In the genomic region with DNA sequence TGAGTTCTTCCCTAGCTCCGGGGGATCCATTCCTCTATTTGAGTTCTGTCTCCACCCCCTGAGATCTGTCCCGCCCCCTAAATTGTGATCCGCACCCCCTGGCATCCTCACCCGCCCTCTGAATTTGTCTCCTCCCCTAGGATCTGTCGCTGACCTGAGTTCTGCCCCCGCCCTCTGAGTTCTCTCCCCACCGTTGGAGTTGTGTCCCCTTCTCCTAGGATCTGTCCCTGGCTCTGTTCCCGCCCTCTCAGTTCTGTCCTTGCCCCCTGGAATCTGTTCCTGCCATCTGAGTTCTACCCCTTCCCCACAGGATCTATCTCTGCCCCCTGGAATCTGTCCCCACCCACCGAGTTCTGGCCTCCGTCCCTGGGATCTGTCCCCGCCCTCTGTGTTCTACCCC, we compare ENCODE assay signal across 9 cellular contexts. TPM values are rescaled to one million over a fixed set of nuclear protein-coding genes. Genes with fewer than 3 reads are reported as not detected.
A peak's percentile ranks its signal among the peaks of the same experiment; 100 is the strongest.
DNase-seq lines count a peak whose midpoint lies in the region; ATAC-seq, FAIRE-seq and TF ChIP-seq lines count a peak whose summit lies in the region.
"Had no signal": no experiment of that assay in that cellular context is flagged by ENCODE, and none has a peak within 500 bp of the region (broad histone marks: within the 10 kb centered on the region; RNA-seq: fewer than 3 reads in every experiment).

No MANE protein-coding gene starts in this region.

- no peak for DNase-seq in CD8-positive, alpha-beta T cell
- DNase-seq in M059J (ENCODE audit: low read depth), result peak; percentile 42
- no peak for DNase-seq in bronchial epithelial cell (ENCODE audit: low read depth)
- DNase-seq in neural crest cell (ENCODE audit: low read depth, low spot score), result no peak
- no peak for DNase-seq in NCI-H187 (lab: John Stamatoyannopoulos, UW)
- DNase-seq in NCI-H82 treated with DMSO at 0.1 percent for 48 hours (lab: John Stamatoyannopoulos, UW; ENCODE audit: unreplicated experiment), result no peak
- no peak for DNase-seq in globus pallidus (ENCODE audit: low spot score)

- ATAC-seq in CD8-positive, alpha-beta T cell, result no peak
- no peak for ATAC-seq in HG03521 (IDR thresholded peaks at IDR 0.05; ENCODE audit: unreplicated experiment)

- peaks cover 46% of the 10 kb centered on the region for H3K27me3 Mint-ChIP-seq in CD8-positive, alpha-beta T cell (ENCODE audit: low read depth)
- peaks cover 67% of the 10 kb centered on the region for H3K27me3 Mint-ChIP-seq in neural crest cell (ENCODE audit: low read depth)

- peaks cover 47% of the 10 kb centered on the region for H3K27me3 ChIP-seq in CD8-positive, alpha-beta T cell (ENCODE audit: insufficient read depth, low read length)
- H3K27me3 ChIP-seq in bronchial epithelial cell (ENCODE audit: control insufficient read depth, insufficient read depth, low read length), result peaks cover 36% of the 10 kb centered on the region

- no peak for FAIRE-seq in bronchial epithelial cell (lab: Jason Lieb, UNC)

- H3K9me3 Mint-ChIP-seq in CD8-positive, alpha-beta T cell, result no peaks in the 10 kb centered on the region
- no peaks in the 10 kb centered on the region for H3K9me3 Mint-ChIP-seq in neural crest cell

- no peak overlapping the region for H3K27ac Mint-ChIP-seq in CD8-positive, alpha-beta T cell
- H3K27ac Mint-ChIP-seq in neural crest cell (ENCODE audit: unreplicated experiment), result no peak overlapping the region

- CTCF ChIA-PET in CD8-positive, alpha-beta T cell (lab: Charles Lee), result interaction anchor here (0.8 to 5.0 kb wide), 13 partner anchors 8 to 174 kb away, joined by 3 to 32 read pairs (median 5); partner anchors contain the start of genes FLT3LG and GFY

- peaks cover 34% of the 10 kb centered on the region for H3K4me1 Mint-ChIP-seq in CD8-positive, alpha-beta T cell (ENCODE audit: low read depth)
- peaks cover 19% of the 10 kb centered on the region for H3K4me1 Mint-ChIP-seq in neural crest cell

- H3K9me3 ChIP-seq in CD8-positive, alpha-beta T cell (ENCODE audit: low read length), result no peaks in the 10 kb centered on the region

- TF ChIP-seq CTCF in CD8-positive, alpha-beta T cell (IDR thresholded peaks at IDR 0.05), result no peak
- TF ChIP-seq CTCF in bronchial epithelial cell (IDR thresholded peaks at IDR 0.05; ENCODE audit: insufficient read depth, low read length, severe bottlenecking) (no peak), neural crest cell (conservative IDR thresholded peaks at IDR 0.05) (no peak)

- no peak overlapping the region for H3K27ac ChIP-seq in CD8-positive, alpha-beta T cell (ENCODE audit: low read depth, low read length)

- peaks cover 25% of the 10 kb centered on the region for H3K4me1 ChIP-seq in CD8-positive, alpha-beta T cell (ENCODE audit: insufficient read depth, low read length)

- H3K36me3 ChIP-seq in CD8-positive, alpha-beta T cell (ENCODE audit: insufficient read depth, low read length), result peaks cover 6% of the 10 kb centered on the region
- H3K36me3 ChIP-seq in bronchial epithelial cell (ENCODE audit: control insufficient read depth, insufficient read depth, low read length), result peaks cover 9% of the 10 kb centered on the region

- POLR2A ChIA-PET in CD8-positive, alpha-beta T cell (lab: Charles Lee), result interaction anchor here (0.5 to 1.5 kb wide), 5 partner anchors 9 to 198 kb away, joined by 3 to 5 read pairs (median 4); partner anchors contain the start of genes PIH1D1 and RRAS

- H3K4me3 Mint-ChIP-seq in CD8-positive, alpha-beta T cell, result peak overlapping the region; percentile 79
- H3K4me3 Mint-ChIP-seq in neural crest cell, result peak overlapping the region; percentile 86

- peaks cover 11% of the 10 kb centered on the region for H3K36me3 Mint-ChIP-seq in CD8-positive, alpha-beta T cell
- H3K36me3 Mint-ChIP-seq in neural crest cell (ENCODE audit: low read depth), result no peaks in the 10 kb centered on the region

- intact Hi-C loops in CD8-positive, alpha-beta T cell (cut with DNase I, micrococcal nuclease), result loop anchor here (2.0 kb wide), 4 partner anchors 14 to 234 kb away; partner anchors contain the start of genes PRMT1 (in 1 of the 2) and RPS11 (in 1 of the 2)

- no peak overlapping the region for H3K4me3 ChIP-seq in CD8-positive, alpha-beta T cell (ENCODE audit: low read depth, low read length)
- H3K4me3 ChIP-seq in bronchial epithelial cell (ENCODE audit: low read depth, low read length), result peak overlapping the region; percentile 71

RNA-seq across cellular contexts. Expression of gene SLC17A7, which starts 1.0 kb away (rescaled TPM):
- under 1 TPM in 1 of 2 experiments, not detected in 1; 0.11 TPM for total RNA-seq in CD8-positive, alpha-beta T cell
- 0.57 TPM in 1 of 2 replicates, not detected in the other for total RNA-seq in M059J (2014; rRNA removed; shearing (Covaris generic))
- total RNA-seq in bronchial epithelial cell (not detected in 2 replicates), neural crest cell (0.23 TPM in 1 of 2 replicates, not detected in the other)

RNA-seq across cellular contexts. Expression of gene PIH1D1, which starts 9.3 kb away (rescaled TPM):
- total RNA-seq in CD8-positive, alpha-beta T cell, result 100 to 1,000 TPM; 113 to 119 TPM
- total RNA-seq in M059J (2014; rRNA removed; shearing (Covaris generic)), result 92.9 and 115 TPM in 2 replicates
- 72.8 and 115 TPM in 2 replicates for total RNA-seq in bronchial epithelial cell
- 104 and 110 TPM in 2 replicates for total RNA-seq in neural crest cell

RNA-seq across cellular contexts. Expression of gene ALDH16A1, which starts 10.7 kb away (rescaled TPM):
- total RNA-seq in CD8-positive, alpha-beta T cell, result 10 to 100 TPM; 26.1 to 30.7 TPM
- 12.9 and 27.9 TPM in 2 replicates for total RNA-seq in M059J (2014; rRNA removed; shearing (Covaris generic))
- total RNA-seq in bronchial epithelial cell (17.5 and 29.2 TPM in 2 replicates), neural crest cell (51.9 and 52.7 TPM in 2 replicates)

RNA-seq across cellular contexts. Expression of gene GFY, which starts 17.2 kb away (rescaled TPM):
- not detected for total RNA-seq in CD8-positive, alpha-beta T cell
- not detected in 2 replicates for total RNA-seq in M059J (2014; rRNA removed; shearing (Covaris generic))
- not detected in 2 replicates for total RNA-seq in bronchial epithelial cell
- not detected in 2 replicates for total RNA-seq in neural crest cell
- total RNA-seq: subcutaneous adipose tissue had no signal

RNA-seq across cellular contexts. Expression of gene PTH2, which starts 19.1 kb away (rescaled TPM):
- not detected for total RNA-seq in CD8-positive, alpha-beta T cell
- not detected in 2 replicates for total RNA-seq in M059J (2014; rRNA removed; shearing (Covaris generic))
- total RNA-seq in bronchial epithelial cell (not detected in 2 replicates), neural crest cell (not detected in 2 replicates)
- total RNA-seq: subcutaneous adipose tissue had no signal
